Comparison of ENCODE assay signal across 10 cellular contexts in the genomic region with DNA sequence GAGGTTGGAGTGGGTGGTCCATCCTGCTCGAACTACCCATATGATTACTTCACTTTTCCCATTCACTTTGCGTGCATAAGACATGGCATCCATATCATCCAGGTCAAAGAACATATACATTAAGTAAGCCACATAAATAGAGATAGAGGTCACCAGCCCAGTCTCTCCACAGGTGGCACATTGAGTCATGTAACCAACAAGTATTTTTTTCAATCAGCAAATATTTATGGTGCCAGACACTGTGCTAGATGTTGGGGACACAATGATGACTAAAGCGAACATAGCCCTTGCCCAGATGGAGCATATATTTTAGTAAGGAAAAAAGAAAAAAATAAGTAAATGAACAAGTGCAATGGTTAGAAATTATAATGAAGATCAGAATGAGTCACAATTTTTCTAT.
"Had no signal": no experiment of that assay in that cellular context is flagged by ENCODE, and none has a peak within 500 bp of the region (broad histone marks: within the 10 kb centered on the region; RNA-seq: fewer than 3 reads in every experiment).

No MANE protein-coding gene starts in this region.

- H3K27me3 ChIP-seq: hepatocyte had no signal

- H3K79me2 ChIP-seq: hepatocyte, parathyroid adenoma had no signal

- DNase-seq: activated CD4-positive, CD25-positive, alpha-beta regulatory T cell; caudate nucleus; cortex of kidney; effector memory CD4-positive, alpha-beta T cell; lower lobe of right lung; stimulated activated CD4-positive, alpha-beta T cell treated with anti-CD3 and anti-CD28 coated beads, Interleukin-15, amount 100 ng/mL, for 24 hours; stimulated activated CD4-positive, alpha-beta T cell treated with anti-CD3 and anti-CD28 coated beads, Interleukin-4, amount 100 ng/mL, for 24 hours; T-helper 2 cell had no signal

- H3K9me3 ChIP-seq: lower lobe of right lung had no signal

- H3K36me3 ChIP-seq: lower lobe of right lung had no signal

- H3K9ac ChIP-seq: parathyroid adenoma had no signal

- H3K4me3 ChIP-seq: hepatocyte, lower lobe of right lung had no signal

- H3K4me2 ChIP-seq: hepatocyte had no signal

- ATAC-seq: lower lobe of right lung had no signal

- H3K27ac ChIP-seq: hepatocyte had no signal

- H2AFZ ChIP-seq: hepatocyte had no signal
